23 cellular contexts compared by ENCODE assay signal in the genomic region with DNA sequence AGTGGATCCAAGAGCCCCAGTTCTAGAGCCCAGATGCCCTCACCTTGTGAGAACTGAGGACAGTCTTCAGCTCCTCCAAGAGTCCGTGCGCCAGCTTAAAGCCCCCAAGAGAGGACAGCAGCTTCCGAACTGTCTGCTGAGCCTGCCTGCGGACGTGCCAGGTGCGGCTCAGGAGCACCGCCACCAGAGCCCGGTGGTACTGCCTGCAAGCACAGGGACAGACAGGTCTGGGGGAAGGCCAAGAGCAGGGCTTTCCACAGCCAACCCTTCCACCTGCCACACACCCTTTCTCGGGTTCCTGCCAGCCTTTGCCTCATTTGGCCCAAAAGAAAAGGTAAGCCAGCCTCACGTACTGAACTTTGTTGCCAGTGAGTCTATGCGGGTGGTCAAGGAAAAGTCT. TPM values are rescaled to one million over a fixed set of nuclear protein-coding genes. Genes with fewer than 3 reads are reported as not detected.
DNase-seq lines count a peak whose midpoint lies in the region; ATAC-seq, FAIRE-seq and TF ChIP-seq lines count a peak whose summit lies in the region.
"Had no signal": no experiment of that assay in that cellular context is flagged by ENCODE, and none has a peak within 500 bp of the region (broad histone marks: within the 10 kb centered on the region; RNA-seq: fewer than 3 reads in every experiment).

No MANE protein-coding gene starts in this region.

- peaks cover 68% of the 10 kb centered on the region for H3K36me3 Mint-ChIP-seq in WTC11
- H3K36me3 Mint-ChIP-seq in endodermal cell (ENCODE audit: low read depth) = peaks cover 59% of the 10 kb centered on the region

- no peak for FAIRE-seq in HepG2 (lab: Jason Lieb, UNC)
- FAIRE-seq: G401.6, GM12892, GM19239 had no signal

- peaks cover 52 to 71% of the 10 kb centered on the region in 2 experiments for H3K36me3 ChIP-seq in HepG2 (replicated peaks in 1 of 2; ENCODE audit: control insufficient read depth in 1 of 2, insufficient read depth in 2 of 2, low read length in 2 of 2)
- H3K36me3 ChIP-seq in right lobe of liver = peaks cover 0 to 75% (median 39%) of the 10 kb centered on the region in 4 donors
- peaks cover 78% of the 10 kb centered on the region for H3K36me3 ChIP-seq in endodermal cell (ENCODE audit: control insufficient read depth, insufficient read depth, low read length)
- peaks cover 97% of the 10 kb centered on the region for H3K36me3 ChIP-seq in upper lobe of right lung
- peaks cover 81% of the 10 kb centered on the region for H3K36me3 ChIP-seq in effector memory CD4-positive, alpha-beta T cell (ENCODE audit: control insufficient read depth, insufficient read depth, low read length)

- in situ Hi-C loops in HepG2 (cut with HindIII; ENCODE audit: extremely low pct_ligation_motif_present, low pct_unique_long_range_greater_than_20kb) = no loop called here

- TF ChIP-seq EP300 in HepG2 (IDR thresholded peaks at IDR 0.05; ENCODE audit: low read depth in 2 of 2, low read length in 2 of 2) (no peak), HepG2 (CRISPR knock-in tag; IDR thresholded peaks at IDR 0.05; ENCODE audit: borderline replicate concordance) (no peak)

- H3K4me3 Mint-ChIP-seq in WTC11 = no peak overlapping the region
- no peak overlapping the region for H3K4me3 Mint-ChIP-seq in endodermal cell
- H3K4me3 Mint-ChIP-seq: CD4-positive, CD25-positive, alpha-beta regulatory T cell had no signal

- H3K4me1 ChIP-seq in HepG2 (ENCODE audit: insufficient read depth, low read length) = peaks cover 6% of the 10 kb centered on the region; the same call in 1 of the 2 replicates
- peaks cover 0 to 7% (median 0%) of the 10 kb centered on the region in 4 donors for H3K4me1 ChIP-seq in right lobe of liver
- H3K4me1 ChIP-seq in endodermal cell (ENCODE audit: control insufficient read depth, insufficient read depth, low read length) = no peaks in the 10 kb centered on the region
- H3K4me1 ChIP-seq in upper lobe of right lung = no peaks in the 10 kb centered on the region
- no peaks in the 10 kb centered on the region for H3K4me1 ChIP-seq in effector memory CD4-positive, alpha-beta T cell (ENCODE audit: control insufficient read depth, insufficient read depth, low read length, poor library complexity, severe bottlenecking)
- H3K4me1 ChIP-seq: Peyer's patch had no signal

- TF ChIP-seq POLR2A in HepG2 (IDR thresholded peaks at IDR 0.05; ENCODE audit: insufficient read depth in 1 of 2, low read depth in 2 of 2, low read length in 2 of 2) (no peak), right lobe of liver (IDR thresholded peaks at IDR 0.05) (no peak)

- H3K27ac Mint-ChIP-seq in WTC11 = no peak overlapping the region
- no peak overlapping the region for H3K27ac Mint-ChIP-seq in endodermal cell
- H3K27ac Mint-ChIP-seq: CD4-positive, CD25-positive, alpha-beta regulatory T cell had no signal

- H3K27ac ChIP-seq in HepG2 (ENCODE audit: extremely low read length, insufficient read depth, low read length) (no peak overlapping the region), right lobe of liver (no peak overlapping the region), endodermal cell (ENCODE audit: low read depth, low read length) (no peak overlapping the region), upper lobe of right lung (no peak overlapping the region)
- H3K27ac ChIP-seq in effector memory CD4-positive, alpha-beta T cell (ENCODE audit: insufficient read depth, low read length, poor library complexity, severe bottlenecking) = no peak overlapping the region
- H3K27ac ChIP-seq: BLaER1, Peyer's patch had no signal

- H3K4me3 ChIP-seq in HepG2 (replicated peaks in 1 of 3; ENCODE audit: insufficient read depth in 1 of 3, low read depth in 2 of 3, low read length in 3 of 3) (no peak overlapping the region), right lobe of liver (no peak overlapping the region), endodermal cell (ENCODE audit: low read length) (no peak overlapping the region), upper lobe of right lung (no peak overlapping the region)
- no peak overlapping the region for H3K4me3 ChIP-seq in effector memory CD4-positive, alpha-beta T cell (ENCODE audit: insufficient read depth, low read depth, low read length, poor library complexity, severe bottlenecking)
- H3K4me3 ChIP-seq: BLaER1, Peyer's patch had no signal

- no peaks in the 10 kb centered on the region for H3K79me2 ChIP-seq in HepG2 (ENCODE audit: insufficient read depth, low read length)

- H2AFZ ChIP-seq in HepG2 (ENCODE audit: low read length) = no peak overlapping the region

- intact Hi-C loops in HepG2 (cut with micrococcal nuclease; ENCODE audit: unreplicated experiment) (no loop called here), right lobe of liver (cut with DNase I) (no loop called here), upper lobe of right lung (cut with DNase I) (no loop called here)

- H3K4me2 ChIP-seq in HepG2 (ENCODE audit: low read depth, low read length) = no peak overlapping the region
- H3K4me2 ChIP-seq: BLaER1 had no signal

- CTCF ChIA-PET in HepG2 (lab: Yijun Ruan, JAX; ENCODE audit: low intra/inter-chr PET ratio, low total read pairs) (no interaction called here), WTC11 (lab: Charles Lee) (no interaction called here)

- no peak for TF ChIP-seq RAD21 in HepG2 (CRISPR knock-in tag; IDR thresholded peaks at IDR 0.05)

- H4K20me1 ChIP-seq in HepG2 (ENCODE audit: insufficient read depth, low read length) = no peaks in the 10 kb centered on the region

- POLR2A ChIA-PET in HepG2 (lab: Yijun Ruan, JAX) = interaction anchor here (1.4 kb wide), 1 partner anchor 37 kb away, joined by 3 read pairs; a partner anchor contains a TSS
- POLR2A ChIA-PET in WTC11 (lab: Charles Lee) = no interaction called here

- DNase-seq in HepG2 (ENCODE audit: low spot score) (no peak), right lobe of liver (no peak), WTC11 (ENCODE audit: low spot score) (no peak), endodermal cell (peak; percentile 67), upper lobe of right lung (no peak)
- DNase-seq in effector memory CD4-positive, alpha-beta T cell = no peak
- DNase-seq: 8988T; CD4-positive, CD25-positive, alpha-beta regulatory T cell; DMS153; KBM-7; MV-4-11; NCI-H1105 treated with DMSO at 0.1 percent for 48 hours; NCI-H146; NCI-H2029; NCI-H2227 treated with DMSO at 0.1 percent for 48 hours; NCI-H526 treated with DMSO at 0.1 percent for 48 hours; Peyer's patch; SHP77 treated with DMSO at 0.1 percent for 48 hours had no signal

- TF ChIP-seq CTCF in HepG2 (CRISPR knock-in tag; IDR thresholded peaks at IDR 0.05) = no peak
- TF ChIP-seq CTCF in right lobe of liver (IDR thresholded peaks at IDR 0.05) = no peak
- TF ChIP-seq CTCF in WTC11 (IDR thresholded peaks at IDR 0.05) = no peak
- no peak for TF ChIP-seq CTCF in endodermal cell (conservative IDR thresholded peaks at IDR 0.05)
- TF ChIP-seq CTCF in upper lobe of right lung (IDR thresholded peaks at IDR 0.05) = no peak

- H3K9me3 ChIP-seq in HepG2 (ENCODE audit: low read length) (no peaks in the 10 kb centered on the region), right lobe of liver (no peaks in the 10 kb centered on the region), endodermal cell (ENCODE audit: control insufficient read depth, low read length) (no peaks in the 10 kb centered on the region), upper lobe of right lung (no peaks in the 10 kb centered on the region)
- H3K9me3 ChIP-seq in effector memory CD4-positive, alpha-beta T cell (ENCODE audit: control insufficient read depth, low read length) = no peaks in the 10 kb centered on the region
- H3K9me3 ChIP-seq: BLaER1, Peyer's patch had no signal

- no TSS peak for BruUV-seq in HepG2 (replicated peaks; lab: Mats Ljungman, UMichigan)

- H3K9me3 Mint-ChIP-seq in WTC11 (no peaks in the 10 kb centered on the region), endodermal cell (no peaks in the 10 kb centered on the region)

- H3K4me1 Mint-ChIP-seq in WTC11 = no peaks in the 10 kb centered on the region
- no peaks in the 10 kb centered on the region for H3K4me1 Mint-ChIP-seq in endodermal cell
- H3K4me1 Mint-ChIP-seq: CD4-positive, CD25-positive, alpha-beta regulatory T cell had no signal

- no peaks in the 10 kb centered on the region for H3K27me3 ChIP-seq in HepG2 (ENCODE audit: control insufficient read depth in 1 of 2, insufficient read depth in 2 of 2, low read length in 2 of 2)
- no peaks in the 10 kb centered on the region for H3K27me3 ChIP-seq in right lobe of liver
- no peaks in the 10 kb centered on the region for H3K27me3 ChIP-seq in endodermal cell (ENCODE audit: control insufficient read depth, insufficient read depth, low read length, poor library complexity, severe bottlenecking)
- no peaks in the 10 kb centered on the region for H3K27me3 ChIP-seq in upper lobe of right lung
- no peaks in the 10 kb centered on the region for H3K27me3 ChIP-seq in effector memory CD4-positive, alpha-beta T cell (replicated peaks; ENCODE audit: control insufficient read depth, insufficient read depth, low read length, poor library complexity, severe bottlenecking)
- H3K27me3 ChIP-seq: BLaER1, Peyer's patch had no signal

- H3K9ac ChIP-seq in HepG2 (ENCODE audit: insufficient read depth, low read depth, low read length) (no peak overlapping the region), endodermal cell (ENCODE audit: extremely low read depth, low read length, poor library complexity, severe bottlenecking) (no peak overlapping the region)
- H3K9ac ChIP-seq: BLaER1 had no signal

- ATAC-seq in HepG2 (0 out of 3 replicates have a peak, but pooled peaks have one; percentile 12), right lobe of liver (no peak), WTC11 (peak; percentile 48; the same call in 1 of the 2 replicates), HG02588 (IDR thresholded peaks at IDR 0.05; ENCODE audit: unreplicated experiment) (no peak), upper lobe of right lung (no peak)

- H3K27me3 Mint-ChIP-seq in WTC11 (ENCODE audit: low read depth) (no peaks in the 10 kb centered on the region), endodermal cell (ENCODE audit: insufficient read depth) (no peaks in the 10 kb centered on the region)
- H3K27me3 Mint-ChIP-seq: CD4-positive, CD25-positive, alpha-beta regulatory T cell had no signal

- 95% methylated on average over 6 of the region's 11 CpGs for WGBS in HepG2 (ENCODE audit: low lambda C conversion rate)
- WGBS in right lobe of liver (ENCODE audit: insufficient coverage, low coverage, low lambda C conversion rate, missing lambda C conversion rate) = 80% methylated on average over 5 of the region's 11 CpGs
- 96% methylated on average over 10 to 11 of the region's 11 CpGs for WGBS in endodermal cell (ENCODE audit: insufficient coverage in 1 of 2, insufficient read length in 1 of 2), 2 experiments

RNA-seq across cellular contexts. Expression of a gene that starts 30.2 kb away (rescaled TPM):
- 66.7 and 83.0 TPM in 2 replicates for total RNA-seq in HepG2 (2016; rRNA removed; fragmentation: Illumina TruSeq; extraction: Trizol)
- total RNA-seq in HepG2 (2016; cell fraction: cytosol; rRNA removed; fragmentation: Illumina TruSeq; extraction: Trizol; ENCODE audit: low read depth) = 59.7 and 67.2 TPM in 2 replicates
- total RNA-seq in HepG2 (2016; cell fraction: insoluble cytoplasmic fraction; rRNA removed; fragmentation: Illumina TruSeq; extraction: Trizol) = 56.9 and 87.0 TPM in 2 replicates
- total RNA-seq in HepG2 (2016; cell fraction: membrane; rRNA removed; fragmentation: Illumina TruSeq; extraction: Trizol) = 19.6 and 22.1 TPM in 2 replicates
- 125 and 128 TPM in 2 replicates for total RNA-seq in HepG2 (2016; cell fraction: nucleus; rRNA removed; fragmentation: Illumina TruSeq; extraction: Trizol)
- polyA plus RNA-seq in HepG2 (2011; rRNA removed) = 55.3 and 58.2 TPM in 2 replicates
- polyA plus RNA-seq in HepG2 (2011; cell fraction: cytosol; rRNA removed) = 20.5 and 25.6 TPM in 2 replicates
- polyA plus RNA-seq in HepG2 (2011; cell fraction: nucleus; rRNA removed) = 394 and 725 TPM in 2 replicates
- polyA plus RNA-seq in HepG2 (2012) = 47.0 and 60.6 TPM in 2 replicates
- polyA plus RNA-seq in HepG2 (2016; cell fraction: cytosol; fragmentation: Illumina TruSeq; extraction: Trizol; ENCODE audit: low read depth) = 1.8 and 2.1 TPM in 2 replicates
- 33.5 and 45.5 TPM in 2 replicates for polyA plus RNA-seq in HepG2 (2016; cell fraction: insoluble cytoplasmic fraction; fragmentation: Illumina TruSeq; extraction: Trizol; ENCODE audit: low read depth)
- 4.1 and 5.4 TPM in 2 replicates for polyA plus RNA-seq in HepG2 (2016; cell fraction: membrane; fragmentation: Illumina TruSeq; extraction: Trizol; ENCODE audit: low read depth)
- 177 and 198 TPM in 2 replicates for polyA plus RNA-seq in HepG2 (2016; cell fraction: nucleus; fragmentation: Illumina TruSeq; extraction: Trizol; ENCODE audit: insufficient read depth, low read depth)
- 204 and 255 TPM in 2 replicates for polyA minus RNA-seq in HepG2 (2011; rRNA and poly(A)+ RNA removed; ENCODE audit: low replicate concordance)
- 59.8 and 61.6 TPM in 2 replicates for polyA minus RNA-seq in HepG2 (2011; cell fraction: cytosol; rRNA and poly(A)+ RNA removed)
- polyA minus RNA-seq in HepG2 (2011; cell fraction: nucleus; rRNA and poly(A)+ RNA removed) = 229 and 237 TPM in 2 replicates
- 10 to 100 TPM; 29.9 to 62.8 (median 39.4) TPM for total RNA-seq in right lobe of liver
- total RNA-seq in WTC11 (2021) = 147 to 181 TPM (median 162 TPM) in 3 replicates
- 100 to 1,000 TPM; 133 to 143 TPM for total RNA-seq in endodermal cell
- polyA plus RNA-seq in endodermal cell (2013, experiment 1 of 2) = 51.2 TPM
- 52.7 TPM for polyA plus RNA-seq in endodermal cell (2013, experiment 2 of 2)
- total RNA-seq in upper lobe of right lung = 77.2 TPM

RNA-seq across cellular contexts. Expression of a gene that starts 36.6 kb away (rescaled TPM):
- total RNA-seq in HepG2 (2016; rRNA removed; fragmentation: Illumina TruSeq; extraction: Trizol) (2,915 and 3,025 TPM in 2 replicates), right lobe of liver (1,000 to 10,000 TPM in 2 of 6 experiments, 100 to 1,000 TPM in 4; 549 to 1,070 (median 665) TPM), WTC11 (2021) (3,149 to 3,505 TPM (median 3,452 TPM) in 3 replicates), endodermal cell (1,000 to 10,000 TPM; 2,153 to 2,485 TPM), upper lobe of right lung (1,192 TPM)
- 12,942 and 14,844 TPM in 2 replicates for total RNA-seq in HepG2 (2016; cell fraction: cytosol; rRNA removed; fragmentation: Illumina TruSeq; extraction: Trizol; ENCODE audit: low read depth)
- 2,993 and 3,024 TPM in 2 replicates for total RNA-seq in HepG2 (2016; cell fraction: insoluble cytoplasmic fraction; rRNA removed; fragmentation: Illumina TruSeq; extraction: Trizol)
- total RNA-seq in HepG2 (2016; cell fraction: membrane; rRNA removed; fragmentation: Illumina TruSeq; extraction: Trizol) = 11,359 and 11,757 TPM in 2 replicates
- 1,126 and 1,259 TPM in 2 replicates for total RNA-seq in HepG2 (2016; cell fraction: nucleus; rRNA removed; fragmentation: Illumina TruSeq; extraction: Trizol)
- 5,570 and 6,229 TPM in 2 replicates for polyA plus RNA-seq in HepG2 (2011; rRNA removed)
- 8,040 and 9,457 TPM in 2 replicates for polyA plus RNA-seq in HepG2 (2011; cell fraction: cytosol; rRNA removed)
- polyA plus RNA-seq in HepG2 (2011; cell fraction: nucleus; rRNA removed) = 2,511 and 2,559 TPM in 2 replicates
- 2,582 and 3,579 TPM in 2 replicates for polyA plus RNA-seq in HepG2 (2012)
- 15,203 and 16,637 TPM in 2 replicates for polyA plus RNA-seq in HepG2 (2016; cell fraction: cytosol; fragmentation: Illumina TruSeq; extraction: Trizol; ENCODE audit: low read depth)
- polyA plus RNA-seq in HepG2 (2016; cell fraction: insoluble cytoplasmic fraction; fragmentation: Illumina TruSeq; extraction: Trizol; ENCODE audit: low read depth) = 2,845 and 2,926 TPM in 2 replicates
- polyA plus RNA-seq in HepG2 (2016; cell fraction: membrane; fragmentation: Illumina TruSeq; extraction: Trizol; ENCODE audit: low read depth) = 10,153 and 10,714 TPM in 2 replicates
- 1,939 and 1,982 TPM in 2 replicates for polyA plus RNA-seq in HepG2 (2016; cell fraction: nucleus; fragmentation: Illumina TruSeq; extraction: Trizol; ENCODE audit: insufficient read depth, low read depth)
- polyA minus RNA-seq in HepG2 (2011; rRNA and poly(A)+ RNA removed; ENCODE audit: low replicate concordance) = 4,147 and 6,586 TPM in 2 replicates
- polyA minus RNA-seq in HepG2 (2011; cell fraction: cytosol; rRNA and poly(A)+ RNA removed) = 1,238 and 1,297 TPM in 2 replicates
- 657 and 805 TPM in 2 replicates for polyA minus RNA-seq in HepG2 (2011; cell fraction: nucleus; rRNA and poly(A)+ RNA removed)
- 3,202 TPM for polyA plus RNA-seq in endodermal cell (2013, experiment 1 of 2)
- 2,907 TPM for polyA plus RNA-seq in endodermal cell (2013, experiment 2 of 2)

RNA-seq across cellular contexts. Expression of a gene that starts 47.7 kb away (rescaled TPM):
- 25.9 and 29.1 TPM in 2 replicates for total RNA-seq in HepG2 (2016; rRNA removed; fragmentation: Illumina TruSeq; extraction: Trizol)
- total RNA-seq in HepG2 (2016; cell fraction: cytosol; rRNA removed; fragmentation: Illumina TruSeq; extraction: Trizol; ENCODE audit: low read depth) = 3.9 and 4.0 TPM in 2 replicates
- total RNA-seq in HepG2 (2016; cell fraction: insoluble cytoplasmic fraction; rRNA removed; fragmentation: Illumina TruSeq; extraction: Trizol) = 24.8 and 29.3 TPM in 2 replicates
- total RNA-seq in HepG2 (2016; cell fraction: membrane; rRNA removed; fragmentation: Illumina TruSeq; extraction: Trizol) = 13.9 and 14.1 TPM in 2 replicates
- total RNA-seq in HepG2 (2016; cell fraction: nucleus; rRNA removed; fragmentation: Illumina TruSeq; extraction: Trizol) = 11.8 and 14.0 TPM in 2 replicates
- polyA plus RNA-seq in HepG2 (2011; rRNA removed) = 25.2 and 32.2 TPM in 2 replicates
- polyA plus RNA-seq in HepG2 (2011; cell fraction: cytosol; rRNA removed) = 23.4 and 25.8 TPM in 2 replicates
- polyA plus RNA-seq in HepG2 (2011; cell fraction: nucleus; rRNA removed) = 23.2 and 27.6 TPM in 2 replicates
- polyA plus RNA-seq in HepG2 (2012) = 24.8 and 25.8 TPM in 2 replicates
- polyA plus RNA-seq in HepG2 (2016; cell fraction: cytosol; fragmentation: Illumina TruSeq; extraction: Trizol; ENCODE audit: low read depth) = 4.8 and 4.9 TPM in 2 replicates
- polyA plus RNA-seq in HepG2 (2016; cell fraction: insoluble cytoplasmic fraction; fragmentation: Illumina TruSeq; extraction: Trizol; ENCODE audit: low read depth) = 33.1 and 35.6 TPM in 2 replicates
- 10.1 and 11.5 TPM in 2 replicates for polyA plus RNA-seq in HepG2 (2016; cell fraction: membrane; fragmentation: Illumina TruSeq; extraction: Trizol; ENCODE audit: low read depth)
- 32.5 and 34.1 TPM in 2 replicates for polyA plus RNA-seq in HepG2 (2016; cell fraction: nucleus; fragmentation: Illumina TruSeq; extraction: Trizol; ENCODE audit: insufficient read depth, low read depth)
- 49.8 and 64.9 TPM in 2 replicates for polyA minus RNA-seq in HepG2 (2011; rRNA and poly(A)+ RNA removed; ENCODE audit: low replicate concordance)
- 17.8 and 21.5 TPM in 2 replicates for polyA minus RNA-seq in HepG2 (2011; cell fraction: cytosol; rRNA and poly(A)+ RNA removed)
- 8.6 and 10.9 TPM in 2 replicates for polyA minus RNA-seq in HepG2 (2011; cell fraction: nucleus; rRNA and poly(A)+ RNA removed)
- total RNA-seq in right lobe of liver = 10 to 100 TPM; 11.7 to 22.1 (median 14.7) TPM
- 44.2 to 47.6 TPM (median 44.5 TPM) in 3 replicates for total RNA-seq in WTC11 (2021)
- 10 to 100 TPM; 32.4 to 36.6 TPM for total RNA-seq in endodermal cell
- 25.7 TPM for polyA plus RNA-seq in endodermal cell (2013, experiment 1 of 2)
- polyA plus RNA-seq in endodermal cell (2013, experiment 2 of 2) = 28.0 TPM
- total RNA-seq in upper lobe of right lung = 58.7 TPM

Comparison
In these comparisons a context has a peak if more than half of its experiments do, and no peak if none do; other contexts are left out.
1. ATAC-seq: peak in HepG2 (single experiment) and WTC11 (single experiment); none in right lobe of liver (0 of 4), HG02588 (single experiment) and upper lobe of right lung (single experiment).